Comparison of ENCODE assay signal across 27 cellular contexts in genomic region chr13:71829542-71829941, GRCh38. TPM values are rescaled to one million over a fixed set of nuclear protein-coding genes. Genes with fewer than 3 reads are reported as not detected.
DNase-seq lines count a peak whose midpoint lies in the region; ATAC-seq, FAIRE-seq and TF ChIP-seq lines count a peak whose summit lies in the region.
"Had no signal": no experiment of that assay in that cellular context is flagged by ENCODE, and none has a peak within 500 bp of the region (broad histone marks: within the 10 kb centered on the region; RNA-seq: fewer than 3 reads in every experiment).

No MANE protein-coding gene starts in this region.

- H3K79me2 ChIP-seq in PC-9 (ENCODE audit: low read depth), result no peaks in the 10 kb centered on the region

- H2AFZ ChIP-seq in PC-9, result no peak overlapping the region
- H2AFZ ChIP-seq: GM23248 had no signal

- no peak for ATAC-seq in HG02610 (IDR thresholded peaks at IDR 0.05; ENCODE audit: unreplicated experiment)
- ATAC-seq: Panc1 had no signal

- POLR2A ChIA-PET in PC-9 (lab: Charles Lee; ENCODE audit: unreplicated experiment), result no interaction called here

- H3K27ac ChIP-seq in PC-9, result no peak overlapping the region
- H3K27ac ChIP-seq: 22Rv1, GM23248 had no signal

- H3K27me3 ChIP-seq in PC-9 (ENCODE audit: insufficient read depth, low read depth), result no peaks in the 10 kb centered on the region
- H3K27me3 ChIP-seq: BE2C, MG63 had no signal

- H3F3A ChIP-seq in PC-9 (ENCODE audit: insufficient read depth, low read depth), result no peaks in the 10 kb centered on the region

- no peaks in the 10 kb centered on the region for H3K9me2 ChIP-seq in PC-9 (ENCODE audit: insufficient read depth)

- intact Hi-C loops in PC-9 (cut with micrococcal nuclease; ENCODE audit: unreplicated experiment), result no loop called here

- peak; percentile 83 for FAIRE-seq in D721Med (lab: Jason Lieb, UNC)
- FAIRE-seq: GM18507 had no signal

- no peak overlapping the region for H3K4me2 ChIP-seq in PC-9

- no peaks in the 10 kb centered on the region for H3K4me1 ChIP-seq in PC-9 (replicated peaks; ENCODE audit: insufficient read depth)

- no peaks in the 10 kb centered on the region for H3K36me3 ChIP-seq in PC-9 (ENCODE audit: low read depth)
- H3K36me3 ChIP-seq: BE2C, MG63 had no signal

- TF ChIP-seq CTCF in D721Med (IDR thresholded peaks at IDR 0.05; ENCODE audit: insufficient read depth, missing control alignments) (no peak), PC-9 (conservative IDR thresholded peaks at IDR 0.05) (no peak)

- CTCF ChIA-PET in PC-9 (lab: Charles Lee), result no interaction called here

- no peaks in the 10 kb centered on the region for H4K20me1 ChIP-seq in PC-9 (ENCODE audit: insufficient read depth)

- no TSS peak for BruUV-seq in PC-9 (replicated peaks; lab: Mats Ljungman, UMichigan)

- DNase-seq in DMS153 (lab: John Stamatoyannopoulos, UW), result peak; percentile 38
- DNase-seq in DMS153 treated with DMSO at 0.1 percent for 48 hours (lab: John Stamatoyannopoulos, UW; ENCODE audit: unreplicated experiment), result no peak
- no peak for DNase-seq in D721Med (ENCODE audit: insufficient read length, low spot score)
- DNase-seq in NCI-H2227 treated with DMSO at 0.1 percent for 48 hours (lab: John Stamatoyannopoulos, UW), result peak; percentile 16
- DNase-seq in left kidney (ENCODE audit: low read depth, low spot score), result peak; percentile 54
- no peak for DNase-seq in mucosa of gallbladder (ENCODE audit: low spot score)
- no peak for DNase-seq in PC-9
- DNase-seq: BE2C; CD8-positive, alpha-beta memory T cell; GM23248; H7; HFFc6; KBM-7; MG63; NCI-H1048; NCI-H1436; NCI-H1930; NCI-H2107; NCI-H226; NCI-H510A treated with DMSO at 0.1 percent for 48 hours; SHP77 treated with DMSO at 0.1 percent for 48 hours; T-helper 1 cell had no signal

- H3K9me3 ChIP-seq in PC-9 (ENCODE audit: insufficient read depth, low read depth), result no peaks in the 10 kb centered on the region
- H3K9me3 ChIP-seq: BE2C, MG63 had no signal

- H3K4me3 ChIP-seq in PC-9, result no peak overlapping the region
- H3K4me3 ChIP-seq: GM23248, MG63 had no signal

RNA-seq across cellular contexts. Expression of gene DACH1, which starts 37.5 kb away (rescaled TPM):
- total RNA-seq in mucosa of gallbladder (31.0 TPM), PC-9 (2021) (0.53 and 1.5 TPM in 2 replicates)
- total RNA-seq: CD8-positive, alpha-beta memory T cell; GM23248; HFFc6; LHCN-M2 had no signal

Comparison
In these comparisons a context has a peak if more than half of its experiments do, and no peak if none do; other contexts are left out.
1. DNase-seq: peak in DMS153 (single experiment), NCI-H2227 treated with DMSO at 0.1 percent for 48 hours (single experiment) and left kidney (single experiment); none in DMS153 treated with DMSO at 0.1 percent for 48 hours (single experiment), D721Med (single experiment), mucosa of gallbladder (single experiment) and PC-9 (0 of 2).
2. RNA of gene DACH1, which starts 37.5 kb away (total RNA-seq): 31.0 TPM in mucosa of gallbladder (single experiment); 0.53 to 1.5 TPM in PC-9; every median in the first group is over 10 times any median in the second.